In the genomic region with DNA sequence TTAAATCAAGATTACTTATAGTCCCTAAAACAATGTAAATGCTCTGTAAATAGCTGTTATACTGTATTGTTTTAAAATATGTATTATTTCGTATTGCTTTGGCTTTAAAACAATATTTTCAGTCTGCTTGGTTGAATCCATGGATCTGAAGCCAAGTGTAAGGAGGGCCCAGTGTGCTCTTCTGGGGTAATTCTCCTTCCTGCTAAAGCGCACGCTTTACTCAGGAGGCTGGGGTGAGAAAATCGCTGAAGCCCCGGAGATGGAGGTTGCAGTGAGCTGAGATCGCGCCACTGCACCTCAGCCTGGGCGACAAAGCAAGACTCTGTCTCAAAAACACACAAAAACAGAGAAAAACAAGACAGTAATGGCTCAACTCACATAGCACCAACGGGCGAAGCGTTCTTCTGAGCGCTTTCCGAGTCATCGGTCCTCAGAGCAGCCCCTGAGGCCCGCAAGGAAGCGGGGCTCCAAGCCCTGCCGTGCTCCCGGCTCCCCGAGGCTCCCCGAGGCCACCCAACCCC, we compare ENCODE assay signal across 1 cellular context.
TF ChIP-seq lines count a peak whose summit lies in the region.

No MANE protein-coding gene starts in this region.

TF ChIP-seq in HepG2, 621 proteins besides CTCF, POLR2A, EP300 and RAD21 (continued from another document and continues in another):
- TF ChIP-seq UBTF (CRISPR knock-in tag; IDR thresholded peaks at IDR 0.05) (no peak), SMAD3 (CRISPR knock-in tag; IDR thresholded peaks at IDR 0.05) (peak; percentile 16; the same call in 1 of the 2 replicates), MIER2 (CRISPR knock-in tag; IDR thresholded peaks at IDR 0.05) (no peak), CERS6 (CRISPR knock-in tag; IDR thresholded peaks at IDR 0.05) (no peak), SATB2 (CRISPR knock-in tag; IDR thresholded peaks at IDR 0.05) (no peak), CCAR2 (optimal IDR thresholded peaks at IDR 0.05; ENCODE audit: low read depth, low read length) (no peak), ZNF3 (CRISPR knock-in tag; IDR thresholded peaks at IDR 0.05) (no peak), PHF5A (CRISPR knock-in tag; IDR thresholded peaks at IDR 0.05; ENCODE audit: low read depth, unreplicated experiment) (no peak), GATAD1 (CRISPR knock-in tag; IDR thresholded peaks at IDR 0.05) (no peak), ZSCAN22 (CRISPR knock-in tag; IDR thresholded peaks at IDR 0.05) (no peak), SAP130 (CRISPR knock-in tag; IDR thresholded peaks at IDR 0.05; ENCODE audit: low read depth) (no peak), JUN (CRISPR knock-in tag; IDR thresholded peaks at IDR 0.05) (no peak), NPAS2 (CRISPR knock-in tag; IDR thresholded peaks at IDR 0.05; ENCODE audit: borderline replicate concordance) (0 out of 2 replicates have a peak, but pooled peaks have one; percentile 75), ESRRA (CRISPR knock-in tag; IDR thresholded peaks at IDR 0.05; ENCODE audit: low read depth) (no peak), NFE2 (CRISPR knock-in tag; IDR thresholded peaks at IDR 0.05) (no peak), ZNF335 (CRISPR knock-in tag; IDR thresholded peaks at IDR 0.05) (no peak), NRL (CRISPR knock-in tag; IDR thresholded peaks at IDR 0.05; ENCODE audit: borderline replicate concordance) (0 out of 2 replicates have a peak, but pooled peaks have one; percentile 73), SRY (CRISPR knock-in tag; IDR thresholded peaks at IDR 0.05) (no peak), ZNF20 (CRISPR knock-in tag; IDR thresholded peaks at IDR 0.05) (no peak), HNF1B (CRISPR knock-in tag; IDR thresholded peaks at IDR 0.05) (peak; percentile 51; the same call in 1 of the 2 replicates), ZSCAN12 (CRISPR knock-in tag; IDR thresholded peaks at IDR 0.05) (no peak), HCFC1 (IDR thresholded peaks at IDR 0.05; ENCODE audit: low read depth, low read length) (no peak), HOMEZ (CRISPR knock-in tag; IDR thresholded peaks at IDR 0.05; ENCODE audit: low read depth) (no peak), ZNF234 (CRISPR knock-in tag; conservative IDR thresholded peaks at IDR 0.05) (0 out of 2 replicates have a peak, but pooled peaks have one; percentile 32), ZSCAN5A (CRISPR knock-in tag; IDR thresholded peaks at IDR 0.05; ENCODE audit: borderline replicate concordance) (no peak), PHF8 (CRISPR knock-in tag; IDR thresholded peaks at IDR 0.05) (peak; percentile 59), ZNF557 (CRISPR knock-in tag; IDR thresholded peaks at IDR 0.05) (no peak)
- TF ChIP-seq, protein P1, sequence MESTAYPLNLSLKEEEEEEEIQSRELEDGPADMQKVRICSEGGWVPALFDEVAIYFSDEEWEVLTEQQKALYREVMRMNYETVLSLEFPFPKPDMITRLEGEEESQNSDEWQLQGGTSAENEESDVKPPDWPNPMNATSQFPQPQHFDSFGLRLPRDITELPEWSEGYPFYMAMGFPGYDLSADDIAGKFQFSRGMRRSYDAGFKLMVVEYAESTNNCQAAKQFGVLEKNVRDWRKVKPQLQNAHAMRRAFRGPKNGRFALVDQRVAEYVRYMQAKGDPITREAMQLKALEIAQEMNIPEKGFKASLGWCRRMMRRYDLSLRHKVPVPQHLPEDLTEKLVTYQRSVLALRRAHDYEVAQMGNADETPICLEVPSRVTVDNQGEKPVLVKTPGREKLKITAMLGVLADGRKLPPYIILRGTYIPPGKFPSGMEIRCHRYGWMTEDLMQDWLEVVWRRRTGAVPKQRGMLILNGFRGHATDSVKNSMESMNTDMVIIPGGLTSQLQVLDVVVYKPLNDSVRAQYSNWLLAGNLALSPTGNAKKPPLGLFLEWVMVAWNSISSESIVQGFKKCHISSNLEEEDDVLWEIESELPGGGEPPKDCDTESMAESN (CRISPR knock-in tag; conservative IDR thresholded peaks at IDR 0.05) = no peak
- TF ChIP-seq, protein P2, sequence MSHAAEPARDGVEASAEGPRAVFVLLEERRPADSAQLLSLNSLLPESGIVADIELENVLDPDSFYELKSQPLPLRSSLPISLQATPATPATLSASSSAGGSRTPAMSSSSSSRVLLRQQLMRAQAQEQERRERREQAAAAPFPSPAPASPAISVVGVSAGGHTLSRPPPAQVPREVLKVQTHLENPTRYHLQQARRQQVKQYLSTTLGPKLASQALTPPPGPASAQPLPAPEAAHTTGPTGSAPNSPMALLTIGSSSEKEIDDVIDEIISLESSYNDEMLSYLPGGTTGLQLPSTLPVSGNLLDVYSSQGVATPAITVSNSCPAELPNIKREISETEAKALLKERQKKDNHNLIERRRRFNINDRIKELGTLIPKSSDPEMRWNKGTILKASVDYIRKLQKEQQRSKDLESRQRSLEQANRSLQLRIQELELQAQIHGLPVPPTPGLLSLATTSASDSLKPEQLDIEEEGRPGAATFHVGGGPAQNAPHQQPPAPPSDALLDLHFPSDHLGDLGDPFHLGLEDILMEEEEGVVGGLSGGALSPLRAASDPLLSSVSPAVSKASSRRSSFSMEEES (CRISPR knock-in tag; IDR thresholded peaks at IDR 0.05) = peak; percentile 33; the same call in 1 of the 2 replicates
- TF ChIP-seq, protein P3, sequence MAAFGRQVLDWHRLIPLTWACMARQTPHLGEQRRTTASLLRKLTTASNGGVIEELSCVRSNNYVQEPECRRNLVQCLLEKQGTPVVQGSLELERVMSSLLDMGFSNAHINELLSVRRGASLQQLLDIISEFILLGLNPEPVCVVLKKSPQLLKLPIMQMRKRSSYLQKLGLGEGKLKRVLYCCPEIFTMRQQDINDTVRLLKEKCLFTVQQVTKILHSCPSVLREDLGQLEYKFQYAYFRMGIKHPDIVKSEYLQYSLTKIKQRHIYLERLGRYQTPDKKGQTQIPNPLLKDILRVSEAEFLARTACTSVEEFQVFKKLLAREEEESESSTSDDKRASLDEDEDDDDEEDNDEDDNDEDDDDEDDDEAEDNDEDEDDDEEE (CRISPR knock-in tag; IDR thresholded peaks at IDR 0.05) = peak; percentile 34; the same call in 1 of the 2 replicates
- TF ChIP-seq, protein P4, sequence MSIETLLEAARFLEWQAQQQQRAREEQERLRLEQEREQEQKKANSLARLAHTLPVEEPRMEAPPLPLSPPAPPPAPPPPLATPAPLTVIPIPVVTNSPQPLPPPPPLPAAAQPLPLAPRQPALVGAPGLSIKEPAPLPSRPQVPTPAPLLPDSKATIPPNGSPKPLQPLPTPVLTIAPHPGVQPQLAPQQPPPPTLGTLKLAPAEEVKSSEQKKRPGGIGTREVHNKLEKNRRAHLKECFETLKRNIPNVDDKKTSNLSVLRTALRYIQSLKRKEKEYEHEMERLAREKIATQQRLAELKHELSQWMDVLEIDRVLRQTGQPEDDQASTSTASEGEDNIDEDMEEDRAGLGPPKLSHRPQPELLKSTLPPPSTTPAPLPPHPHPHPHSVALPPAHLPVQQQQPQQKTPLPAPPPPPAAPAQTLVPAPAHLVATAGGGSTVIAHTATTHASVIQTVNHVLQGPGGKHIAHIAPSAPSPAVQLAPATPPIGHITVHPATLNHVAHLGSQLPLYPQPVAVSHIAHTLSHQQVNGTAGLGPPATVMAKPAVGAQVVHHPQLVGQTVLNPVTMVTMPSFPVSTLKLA (IDR thresholded peaks at IDR 0.05) = no peak
